Comparison of ENCODE assay signal across 2 cellular contexts in genomic region chr2:100936070-100936741, GRCh38.
TF ChIP-seq lines count a peak whose summit lies in the region.

No MANE protein-coding gene starts in this region.

TF ChIP-seq in SK-N-SH, 30 proteins besides CTCF, POLR2A, EP300 and RAD21:
- TF ChIP-seq SMC3 (IDR thresholded peaks at IDR 0.05; ENCODE audit: low read depth, low read length) = no peak
- TF ChIP-seq NFIC (IDR thresholded peaks at IDR 0.05; ENCODE audit: borderline replicate concordance) = no peak
- no peak for TF ChIP-seq IRF3 (IDR thresholded peaks at IDR 0.05; ENCODE audit: low read depth, low read length)
- no peak for TF ChIP-seq ZBTB33 (IDR thresholded peaks at IDR 0.05; ENCODE audit: borderline replicate concordance, low read depth)
- no peak for TF ChIP-seq RCOR1 (IDR thresholded peaks at IDR 0.05; ENCODE audit: low read length)
- TF ChIP-seq TCF12 (IDR thresholded peaks at IDR 0.05) = no peak
- TF ChIP-seq JUND (IDR thresholded peaks at IDR 0.05) = no peak
- TF ChIP-seq USF1 (IDR thresholded peaks at IDR 0.05; ENCODE audit: borderline replicate concordance, low read depth) = no peak; the same call in 1 of the 2 replicates
- no peak for TF ChIP-seq GABPA (IDR thresholded peaks at IDR 0.05; ENCODE audit: low read depth)
- TF ChIP-seq GATA2 (CRISPR knock-in tag; IDR thresholded peaks at IDR 0.05) = no peak
- TF ChIP-seq ELF1 (IDR thresholded peaks at IDR 0.05) = no peak
- TF ChIP-seq REST (IDR thresholded peaks at IDR 0.05; ENCODE audit: low read depth, low read length) = no peak
- TF ChIP-seq FOSL2 (IDR thresholded peaks at IDR 0.05; ENCODE audit: borderline replicate concordance, low read depth) = no peak
- no peak for TF ChIP-seq SIN3A (IDR thresholded peaks at IDR 0.05; ENCODE audit: borderline replicate concordance, low read depth, low read length)

TF ChIP-seq in SK-N-SH treated with all-trans-retinoic acid at 6 μM for 48 hours, 23 proteins besides CTCF, POLR2A, EP300 and RAD21:
- TF ChIP-seq TSHZ2 (CRISPR knock-in tag; IDR thresholded peaks at IDR 0.05) = no peak
- no peak for TF ChIP-seq ZNF565 (CRISPR knock-in tag; conservative IDR thresholded peaks at IDR 0.05; ENCODE audit: low read depth)
- TF ChIP-seq SNAI2 (CRISPR knock-in tag; IDR thresholded peaks at IDR 0.05) = no peak
